8 cellular contexts compared by ENCODE assay signal in the genomic region with DNA sequence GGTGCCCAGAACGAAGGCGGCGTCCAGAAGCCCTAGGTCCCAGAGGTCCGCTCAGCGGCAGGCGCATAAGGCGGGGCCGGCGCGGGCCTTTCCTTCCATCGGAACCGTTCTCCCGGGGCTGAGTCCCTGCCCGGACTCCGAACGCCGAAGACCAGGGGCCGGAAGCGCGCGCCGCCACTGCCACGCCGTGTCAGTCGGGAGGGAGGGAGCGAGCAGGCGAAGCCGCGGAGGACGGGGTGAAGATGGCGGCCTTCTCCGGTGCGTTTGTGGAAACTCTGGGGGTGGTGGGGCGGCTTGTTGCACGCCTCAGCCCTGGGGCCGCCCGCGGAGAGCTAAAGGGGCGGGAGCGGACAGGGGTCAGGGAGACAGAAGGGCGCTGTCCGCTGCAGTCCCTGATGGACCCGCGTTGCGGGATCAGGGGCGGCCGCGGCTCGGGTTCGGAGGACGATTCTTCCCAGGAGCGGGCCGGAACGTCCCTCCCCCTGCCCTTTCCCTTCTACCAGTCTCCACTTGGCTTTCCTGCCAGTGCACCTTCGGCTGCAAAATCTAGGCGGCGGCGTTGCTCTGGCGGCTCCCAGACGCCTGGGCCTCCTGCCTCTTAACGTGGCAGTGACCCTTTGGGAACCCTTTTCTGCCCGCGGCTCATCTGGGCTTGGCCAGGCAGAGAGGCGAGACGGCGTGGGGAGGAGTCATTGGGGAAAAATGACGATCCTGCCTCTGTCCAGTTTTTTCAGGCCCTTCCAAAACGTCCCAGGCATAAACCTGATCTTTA. TPM values are rescaled to one million over a fixed set of nuclear protein-coding genes. Genes with fewer than 3 reads are reported as not detected.
DNase-seq lines count a peak whose midpoint lies in the region; ATAC-seq and TF ChIP-seq lines count a peak whose summit lies in the region.

A gene (plus strand): TSS at position 177 of the 772 bp plus-strand sequence. CDS start 66 bp downstream, at position 243.

- peaks cover 51% of the 10 kb centered on the region for H3K4me1 Mint-ChIP-seq in CD4-positive, alpha-beta T cell (ENCODE audit: low read depth)

- CTCF ChIA-PET in CD4-positive, alpha-beta T cell (lab: Charles Lee): interaction anchor here (2.1 kb wide), 1 partner anchor 15 kb away, joined by 7 read pairs; no protein-coding TSS in a partner anchor

- peak within 1 kb of the TSS; percentile 89 for H3K27ac Mint-ChIP-seq in CD4-positive, alpha-beta T cell

- ATAC-seq in CD4-positive, alpha-beta T cell (ENCODE audit: poor library complexity): peak; percentile 95
- peak; percentile 91 for ATAC-seq in GM19438 (IDR thresholded peaks at IDR 0.05; ENCODE audit: low read depth, unreplicated experiment)
- ATAC-seq in HG03571 (IDR thresholded peaks at IDR 0.05; ENCODE audit: unreplicated experiment): peak; percentile 96

- peaks cover 45% of the 10 kb centered on the region for H3K36me3 Mint-ChIP-seq in CD4-positive, alpha-beta T cell (ENCODE audit: low read depth)

- H3K9me3 Mint-ChIP-seq in CD4-positive, alpha-beta T cell: no peaks in the 10 kb centered on the region

- no peaks in the 10 kb centered on the region for H3K9me3 ChIP-seq in CD4-positive, alpha-beta T cell (ENCODE audit: control insufficient read depth, low read length)

- no peak for TF ChIP-seq CTCF in CD4-positive, alpha-beta T cell (IDR thresholded peaks at IDR 0.05)

- no peaks in the 10 kb centered on the region for H3K27me3 ChIP-seq in CD4-positive, alpha-beta T cell (ENCODE audit: control insufficient read depth, insufficient read depth, low read length)

- peak; percentile 73 to 89 (median 80) for DNase-seq in CD4-positive, alpha-beta T cell
- peak; percentile 74 for DNase-seq in NCI-H82 treated with DMSO at 0.1 percent for 48 hours (lab: John Stamatoyannopoulos, UW; ENCODE audit: unreplicated experiment)
- DNase-seq in activated CD8-positive, alpha-beta memory T cell treated with anti-CD3 and anti-CD28 coated beads for 24 hours: peak; percentile 97
- peak; percentile 73 for DNase-seq in effector CD8-positive, alpha-beta T cell (lab: John Stamatoyannopoulos, UW)
- DNase-seq in medulla oblongata (ENCODE audit: extremely low spot score): peak; percentile 84
- DNase-seq in stimulated activated CD4-positive, alpha-beta T cell treated with anti-CD3 and anti-CD28 coated beads, TNF-alpha, amount 100 ng/mL, for 48 hours (ENCODE audit: low read depth in 3 of 3): peak; percentile 75 to 82 (median 77)

- H3K27ac ChIP-seq in CD4-positive, alpha-beta T cell (ENCODE audit: low read depth, low read length): peak within 1 kb of the TSS; percentile 73

- POLR2A ChIA-PET in CD4-positive, alpha-beta T cell (lab: Charles Lee): interaction anchor here (1.2 to 3.6 kb wide), 4 partner anchors 8 to 31 kb away, joined by 3 to 38 read pairs (median 6); a partner anchor contains a TSS

- intact Hi-C loops in CD4-positive, alpha-beta T cell (cut with DNase I, micrococcal nuclease): loop anchor here (1.0 to 2.0 kb wide), 2 partner anchors 31 kb away; a partner anchor contains a TSS

- H3K27me3 Mint-ChIP-seq in CD4-positive, alpha-beta T cell: no peaks in the 10 kb centered on the region

- H3K4me3 Mint-ChIP-seq in CD4-positive, alpha-beta T cell: peak within 1 kb of the TSS; percentile 98

RNA-seq across cellular contexts. Expression of the gene that starts here (rescaled TPM):
- 10 to 100 TPM; 48.8 to 50.1 TPM for total RNA-seq in CD4-positive, alpha-beta T cell

Comparison
In these comparisons a context has a peak if more than half of its experiments do, and no peak if none do; other contexts are left out.
1. Peak in every context shown above with its lines: DNase-seq, ATAC-seq and H3K27ac ChIP-seq.